In genomic region chr11:4495986-4496385, GRCh38 we compare ENCODE assay signal across 34 cellular contexts. TPM values are rescaled to one million over a fixed set of nuclear protein-coding genes. Genes with fewer than 3 reads are reported as not detected.
"Had no signal": no experiment of that assay in that cellular context is flagged by ENCODE, and none has a peak within 500 bp of the region (broad histone marks: within the 10 kb centered on the region; RNA-seq: fewer than 3 reads in every experiment).

No MANE protein-coding gene starts in this region.

- H3K9me3 ChIP-seq: ascending aorta, breast epithelium, colonic mucosa, gastrocnemius medialis had no signal

- H3K27ac ChIP-seq: ascending aorta, breast epithelium, cardiac muscle cell, colonic mucosa, foreskin keratinocyte, gastrocnemius medialis had no signal

- H3K36me3 ChIP-seq: ascending aorta, breast epithelium, cardiac muscle cell, colonic mucosa, gastrocnemius medialis had no signal

- DNase-seq: activated CD4-positive, alpha-beta T cell treated with anti-CD3 and anti-CD28 coated beads, Interleukin-2, amount 10 ng/mL, durations not matched to agents 24 days and 14 days; activated CD4-positive, CD25-positive, alpha-beta regulatory T cell; activated CD4-positive, CD25-positive, alpha-beta regulatory T cell treated with anti-CD3 and anti-CD28 coated beads, Interleukin-2, amount 50 U/mL, for 72 hours; activated CD8-positive, alpha-beta memory T cell treated with anti-CD3 and anti-CD28 coated beads, Interleukin-2, amount 10 ng/mL, durations not matched to agents 7 days and 5 days; activated CD8-positive, alpha-beta memory T cell treated with anti-CD3 and anti-CD28 coated beads, Interleukin-2, amount 50 U/mL, for 4 hours; activated CD8-positive, alpha-beta T cell treated with anti-CD3 and anti-CD28 coated beads, Interleukin-2, amount 10 ng/mL, durations not matched to agents 7 days and 5 days; activated gamma-delta T cell; activated naive CD4-positive, alpha-beta T cell; activated naive CD4-positive, alpha-beta T cell treated with anti-CD3 and anti-CD28 coated beads, Interleukin-2, amount 10 ng/mL, durations not matched to agents 7 days and 5 days; activated naive CD8-positive, alpha-beta T cell treated with anti-CD3 and anti-CD28 coated beads, Interleukin-2, amount 10 ng/mL, durations not matched to agents 7 days and 5 days; activated T-cell treated with anti-CD3 and anti-CD28 coated beads, Interleukin-2, amount 50 U/mL, for 1 hour; central memory CD4-positive, alpha-beta T cell; cerebellar nuclear complex; colonic mucosa; effector CD8-positive, alpha-beta T cell; foreskin keratinocyte; gastrocnemius medialis; T-helper 1 cell; T-helper 17 cell had no signal

- H3K27me3 ChIP-seq: ascending aorta, breast epithelium, cardiac muscle cell, colonic mucosa had no signal

- H3K36me3 Mint-ChIP-seq: activated CD4-positive, alpha-beta memory T cell treated with anti-CD3 and anti-CD28 coated beads for 36 hours; activated naive CD4-positive, alpha-beta T cell treated with anti-CD3 and anti-CD28 coated beads, Interleukin-2, amount 10 ng/mL, durations not matched to agents 7 days and 5 days; activated naive CD4-positive, alpha-beta T cell treated with anti-CD3 and anti-CD28 coated beads, Interleukin-2, amount 50 U/mL, for 72 hours; activated naive CD8-positive, alpha-beta T cell treated with anti-CD3 and anti-CD28 coated beads, Interleukin-2, amount 10 ng/mL, durations not matched to agents 7 days and 5 days; brain had no signal

- H3K4me3 ChIP-seq: ascending aorta, breast epithelium, cardiac muscle cell, colonic mucosa, gastrocnemius medialis had no signal

- H3K4me3 Mint-ChIP-seq: activated CD4-positive, alpha-beta memory T cell treated with anti-CD3 and anti-CD28 coated beads for 36 hours; activated CD4-positive, alpha-beta T cell treated with anti-CD3 and anti-CD28 coated beads for 36 hours; activated CD4-positive, alpha-beta T cell treated with anti-CD3 and anti-CD28 coated beads, Interleukin-2, amount 10 ng/mL, durations not matched to agents 24 days and 14 days; activated CD8-positive, alpha-beta memory T cell treated with anti-CD3 and anti-CD28 coated beads, Interleukin-2, amount 10 ng/mL, durations not matched to agents 7 days and 5 days; activated CD8-positive, alpha-beta T cell treated with anti-CD3 and anti-CD28 coated beads, Interleukin-2, amount 10 ng/mL, durations not matched to agents 7 days and 5 days; activated naive CD4-positive, alpha-beta T cell treated with anti-CD3 and anti-CD28 coated beads, Interleukin-2, amount 10 ng/mL, durations not matched to agents 7 days and 5 days; activated naive CD8-positive, alpha-beta T cell treated with anti-CD3 and anti-CD28 coated beads, Interleukin-2, amount 10 ng/mL, durations not matched to agents 7 days and 5 days; activated T-cell treated with anti-CD3 and anti-CD28 coated beads, Interleukin-2, amount 50 U/mL, for 72 hours; brain; T-helper 17 cell; T-helper 2 cell treated with Interferon-gamma antibody and Interleukin-4, amounts not matched to agents 5 μg/mL and 100 μg/mL, for 36 hours had no signal

- H3K27ac Mint-ChIP-seq: activated CD4-positive, alpha-beta memory T cell treated with anti-CD3 and anti-CD28 coated beads for 36 hours; activated CD4-positive, alpha-beta T cell treated with anti-CD3 and anti-CD28 coated beads for 36 hours; activated CD4-positive, alpha-beta T cell treated with anti-CD3 and anti-CD28 coated beads, Interleukin-2, amount 10 ng/mL, durations not matched to agents 24 days and 14 days; activated CD8-positive, alpha-beta memory T cell treated with anti-CD3 and anti-CD28 coated beads, Interleukin-2, amount 10 ng/mL, durations not matched to agents 7 days and 5 days; activated CD8-positive, alpha-beta T cell treated with anti-CD3 and anti-CD28 coated beads, Interleukin-2, amount 10 ng/mL, durations not matched to agents 7 days and 5 days; activated naive CD4-positive, alpha-beta T cell treated with anti-CD3 and anti-CD28 coated beads, Interleukin-2, amount 10 ng/mL, durations not matched to agents 7 days and 5 days; activated naive CD4-positive, alpha-beta T cell treated with anti-CD3 and anti-CD28 coated beads, Interleukin-2, amount 50 U/mL, for 72 hours; activated naive CD8-positive, alpha-beta T cell treated with anti-CD3 and anti-CD28 coated beads, Interleukin-2, amount 10 ng/mL, durations not matched to agents 7 days and 5 days; activated T-cell treated with anti-CD3 and anti-CD28 coated beads, Interleukin-2, amount 50 U/mL, for 72 hours; brain; T-helper 17 cell; T-helper 2 cell treated with Interferon-gamma antibody and Interleukin-4, amounts not matched to agents 5 μg/mL and 100 μg/mL, for 36 hours had no signal

- H3K4me1 ChIP-seq: ascending aorta, colonic mucosa, foreskin keratinocyte, gastrocnemius medialis had no signal

- ATAC-seq: activated CD4-positive, alpha-beta T cell treated with anti-CD3 and anti-CD28 coated beads for 36 hours; activated CD8-positive, alpha-beta memory T cell treated with anti-CD3 and anti-CD28 coated beads, Interleukin-2, amount 10 ng/mL, durations not matched to agents 7 days and 5 days; activated CD8-positive, alpha-beta T cell treated with anti-CD3 and anti-CD28 coated beads, Interleukin-2, amount 10 ng/mL, durations not matched to agents 7 days and 5 days; activated naive CD4-positive, alpha-beta T cell treated with anti-CD3 and anti-CD28 coated beads, Interleukin-2, amount 50 U/mL, for 72 hours; activated T-cell treated with anti-CD3 and anti-CD28 coated beads, Interleukin-2, amount 50 U/mL, for 72 hours; foreskin keratinocyte; gastrocnemius medialis; T-helper 17 cell had no signal

- H3K9me3 Mint-ChIP-seq: activated CD4-positive, alpha-beta T cell treated with anti-CD3 and anti-CD28 coated beads, Interleukin-2, amount 10 ng/mL, durations not matched to agents 24 days and 14 days; activated naive CD4-positive, alpha-beta T cell treated with anti-CD3 and anti-CD28 coated beads, Interleukin-2, amount 10 ng/mL, durations not matched to agents 7 days and 5 days; activated naive CD4-positive, alpha-beta T cell treated with anti-CD3 and anti-CD28 coated beads, Interleukin-2, amount 50 U/mL, for 72 hours; activated naive CD8-positive, alpha-beta T cell treated with anti-CD3 and anti-CD28 coated beads, Interleukin-2, amount 10 ng/mL, durations not matched to agents 7 days and 5 days; activated T-cell treated with anti-CD3 and anti-CD28 coated beads, Interleukin-2, amount 50 U/mL, for 72 hours; T-helper 2 cell treated with Interferon-gamma antibody and Interleukin-4, amounts not matched to agents 5 μg/mL and 100 μg/mL, for 36 hours had no signal

- FAIRE-seq: endometrium, endothelial cell of umbilical vein had no signal

RNA-seq across cellular contexts. Expression of gene OR52K1, which starts 13.5 kb away (rescaled TPM):
- total RNA-seq: activated CD4-positive, alpha-beta memory T cell treated with anti-CD3 and anti-CD28 coated beads for 36 hours; activated CD4-positive, alpha-beta T cell treated with anti-CD3 and anti-CD28 coated beads, Interleukin-2, amount 10 ng/mL, durations not matched to agents 24 days and 14 days; activated CD8-positive, alpha-beta memory T cell treated with anti-CD3 and anti-CD28 coated beads for 36 hours; activated CD8-positive, alpha-beta memory T cell treated with anti-CD3 and anti-CD28 coated beads, Interleukin-2, amount 10 ng/mL, durations not matched to agents 7 days and 5 days; activated CD8-positive, alpha-beta T cell treated with anti-CD3 and anti-CD28 coated beads, Interleukin-2, amount 10 ng/mL, durations not matched to agents 7 days and 5 days; activated naive CD8-positive, alpha-beta T cell treated with anti-CD3 and anti-CD28 coated beads, Interleukin-2, amount 10 ng/mL, durations not matched to agents 7 days and 5 days; activated T-cell treated with anti-CD3 and anti-CD28 coated beads, Interleukin-2, amount 50 U/mL, for 72 hours; ascending aorta; cardiac muscle cell; colonic mucosa; dermis microvascular lymphatic vessel endothelial cell; endothelial cell of umbilical vein; epithelial cell of proximal tubule; esophagus mucosa; foreskin keratinocyte; gastrocnemius medialis; T-helper 17 cell had no signal
- polyA plus RNA-seq: cardiac muscle cell, endothelial cell of umbilical vein, foreskin keratinocyte had no signal

RNA-seq across cellular contexts. Expression of gene OR52K2, which starts 46.9 kb away (rescaled TPM):
- total RNA-seq: activated CD4-positive, alpha-beta memory T cell treated with anti-CD3 and anti-CD28 coated beads for 36 hours; activated CD4-positive, alpha-beta T cell treated with anti-CD3 and anti-CD28 coated beads, Interleukin-2, amount 10 ng/mL, durations not matched to agents 24 days and 14 days; activated CD8-positive, alpha-beta memory T cell treated with anti-CD3 and anti-CD28 coated beads for 36 hours; activated CD8-positive, alpha-beta memory T cell treated with anti-CD3 and anti-CD28 coated beads, Interleukin-2, amount 10 ng/mL, durations not matched to agents 7 days and 5 days; activated CD8-positive, alpha-beta T cell treated with anti-CD3 and anti-CD28 coated beads, Interleukin-2, amount 10 ng/mL, durations not matched to agents 7 days and 5 days; activated naive CD4-positive, alpha-beta T cell treated with anti-CD3 and anti-CD28 coated beads, Interleukin-2, amount 50 U/mL, for 72 hours; activated naive CD8-positive, alpha-beta T cell treated with anti-CD3 and anti-CD28 coated beads, Interleukin-2, amount 10 ng/mL, durations not matched to agents 7 days and 5 days; activated T-cell treated with anti-CD3 and anti-CD28 coated beads, Interleukin-2, amount 50 U/mL, for 72 hours; ascending aorta; breast epithelium; cardiac muscle cell; colonic mucosa; dermis microvascular lymphatic vessel endothelial cell; endothelial cell of umbilical vein; epithelial cell of proximal tubule; esophagus mucosa; foreskin keratinocyte; gastrocnemius medialis; T-helper 17 cell had no signal
- polyA plus RNA-seq: cardiac muscle cell, endothelial cell of umbilical vein, foreskin keratinocyte had no signal

RNA-seq across cellular contexts. Expression of gene OR52M1, which starts 49.0 kb away (rescaled TPM):
- total RNA-seq: activated CD4-positive, alpha-beta memory T cell treated with anti-CD3 and anti-CD28 coated beads for 36 hours; activated CD4-positive, alpha-beta T cell treated with anti-CD3 and anti-CD28 coated beads for 36 hours; activated CD4-positive, alpha-beta T cell treated with anti-CD3 and anti-CD28 coated beads, Interleukin-2, amount 10 ng/mL, durations not matched to agents 24 days and 14 days; activated CD8-positive, alpha-beta memory T cell treated with anti-CD3 and anti-CD28 coated beads for 36 hours; activated CD8-positive, alpha-beta memory T cell treated with anti-CD3 and anti-CD28 coated beads, Interleukin-2, amount 10 ng/mL, durations not matched to agents 7 days and 5 days; activated CD8-positive, alpha-beta T cell treated with anti-CD3 and anti-CD28 coated beads, Interleukin-2, amount 10 ng/mL, durations not matched to agents 7 days and 5 days; activated naive CD4-positive, alpha-beta T cell treated with anti-CD3 and anti-CD28 coated beads, Interleukin-2, amount 50 U/mL, for 72 hours; activated naive CD8-positive, alpha-beta T cell treated with anti-CD3 and anti-CD28 coated beads, Interleukin-2, amount 10 ng/mL, durations not matched to agents 7 days and 5 days; activated T-cell treated with anti-CD3 and anti-CD28 coated beads, Interleukin-2, amount 50 U/mL, for 72 hours; ascending aorta; breast epithelium; cardiac muscle cell; colonic mucosa; dermis microvascular lymphatic vessel endothelial cell; endothelial cell of umbilical vein; epithelial cell of proximal tubule; esophagus mucosa; foreskin keratinocyte; gastrocnemius medialis; T-helper 17 cell had no signal
- polyA plus RNA-seq: cardiac muscle cell, endothelial cell of umbilical vein, foreskin keratinocyte had no signal
